ENCODE assay signal across 14 cellular contexts in the genomic region with DNA sequence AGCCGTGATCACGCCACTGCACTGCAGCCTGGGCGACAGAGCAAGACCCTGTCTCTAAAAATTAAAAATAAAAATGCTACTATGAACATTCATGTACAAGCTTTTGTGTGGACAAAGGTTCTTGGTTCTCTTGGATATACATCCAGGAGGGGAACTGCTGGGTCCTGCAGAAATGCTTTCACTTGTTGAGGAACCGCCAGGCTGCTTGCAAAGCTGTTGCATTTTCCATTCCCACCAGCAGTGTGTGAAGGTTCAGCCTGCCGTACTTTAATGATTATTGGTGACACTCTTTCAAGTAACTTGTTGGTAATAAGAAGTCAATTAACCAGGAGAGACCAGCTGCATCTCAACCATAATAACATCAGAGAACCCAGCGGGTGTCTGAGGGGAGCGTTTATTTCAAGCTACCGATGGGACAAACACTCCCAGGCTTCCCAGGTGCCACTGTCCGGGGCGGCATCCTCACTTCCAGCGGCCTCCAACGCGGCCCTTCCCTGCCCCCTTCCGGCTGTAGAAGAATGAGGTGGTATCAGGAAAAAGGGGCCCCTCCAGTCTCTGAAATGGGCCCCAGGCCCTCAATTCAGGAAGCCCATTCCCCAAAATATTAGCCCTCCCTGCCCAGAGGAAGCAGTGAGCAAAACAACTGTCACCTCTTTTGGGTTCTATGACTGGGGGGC. TPM values are rescaled to one million over a fixed set of nuclear protein-coding genes. Genes with fewer than 3 reads are reported as not detected.
DNase-seq lines count a peak whose midpoint lies in the region; TF ChIP-seq lines count a peak whose summit lies in the region.
"Had no signal": no experiment of that assay in that cellular context is flagged by ENCODE, and none has a peak within 500 bp of the region (broad histone marks: within the 10 kb centered on the region; RNA-seq: fewer than 3 reads in every experiment).

No MANE protein-coding gene starts in this region.

- H3K27me3 Mint-ChIP-seq in Caco-2 (ENCODE audit: insufficient read depth, unreplicated experiment): no peaks in the 10 kb centered on the region
- H3K27me3 Mint-ChIP-seq in activated naive CD8-positive, alpha-beta T cell treated with anti-CD3 and anti-CD28 coated beads for 36 hours: peaks cover 69% of the 10 kb centered on the region

- CTCF ChIA-PET in Caco-2 (lab: Charles Lee) (interaction anchor here (0.7 to 1.6 kb wide), 7 partner anchors 11 to 251 kb away, joined by 3 to 16 read pairs (median 3); partner anchors contain the start of gene RDH13), RWPE1 (lab: Yijun Ruan, JAX) (interaction anchor here (0.6 kb wide), 1 partner anchor 64 kb away, joined by 3 read pairs; no protein-coding TSS in a partner anchor)

- POLR2A ChIA-PET in Caco-2 (lab: Charles Lee): interaction anchor here (0.6 kb wide), 1 partner anchor 252 kb away, joined by 3 read pairs; no protein-coding TSS in a partner anchor
- POLR2A ChIA-PET in RWPE1 (lab: Yijun Ruan, JAX; ENCODE audit: low non-redundant PET): interaction anchor here (0.6 kb wide), 1 partner anchor 15 kb away, joined by 8 read pairs; no protein-coding TSS in a partner anchor

- no peak overlapping the region for H3K4me3 Mint-ChIP-seq in Caco-2 (ENCODE audit: unreplicated experiment)
- H3K4me3 Mint-ChIP-seq in activated naive CD8-positive, alpha-beta T cell treated with anti-CD3 and anti-CD28 coated beads for 36 hours: no peak overlapping the region
- H3K4me3 Mint-ChIP-seq: activated T-helper 17 cell treated with anti-CD3 and anti-CD28 coated beads, Interleukin-2, amount 50 U/mL, for 72 hours had no signal

- TF ChIP-seq CTCF in Caco-2 (IDR thresholded peaks at IDR 0.05; ENCODE audit: insufficient read depth in 1 of 2, low read depth in 1 of 2, low read length in 1 of 2, severe bottlenecking in 1 of 2, unreplicated experiment in 1 of 2) (peak; percentile 38 to 41), GM12864 (IDR thresholded peaks at IDR 0.05; ENCODE audit: low read depth, low read length, missing control alignments) (peak; percentile 26), RWPE1 (conservative IDR thresholded peaks at IDR 0.05; ENCODE audit: low read depth) (no peak)

- H3K4me3 ChIP-seq in Caco-2 (ENCODE audit: low read depth, low read length): no peak overlapping the region
- H3K4me3 ChIP-seq in GM12864 (ENCODE audit: low read depth, low read length): no peak overlapping the region
- H3K4me3 ChIP-seq: gastrocnemius medialis, HAP-1, skin epidermis had no signal

- H3K4me1 ChIP-seq in Caco-2: 0 out of 2 replicates have a peak, but pooled peaks cover 3% of the 10 kb centered on the region
- H3K4me1 ChIP-seq: gastrocnemius medialis, HAP-1 had no signal

- no peaks in the 10 kb centered on the region for H3K36me3 Mint-ChIP-seq in Caco-2 (ENCODE audit: insufficient read depth, unreplicated experiment)
- no peaks in the 10 kb centered on the region for H3K36me3 Mint-ChIP-seq in activated naive CD8-positive, alpha-beta T cell treated with anti-CD3 and anti-CD28 coated beads for 36 hours

- no peaks in the 10 kb centered on the region for H3K36me3 ChIP-seq in Caco-2 (ENCODE audit: control insufficient read depth, insufficient read depth, low read length)
- H3K36me3 ChIP-seq: gastrocnemius medialis, HAP-1 had no signal

- H3K9me3 Mint-ChIP-seq in Caco-2 (ENCODE audit: unreplicated experiment): no peaks in the 10 kb centered on the region
- no peaks in the 10 kb centered on the region for H3K9me3 Mint-ChIP-seq in activated naive CD8-positive, alpha-beta T cell treated with anti-CD3 and anti-CD28 coated beads for 36 hours
- H3K9me3 Mint-ChIP-seq: activated T-helper 17 cell treated with anti-CD3 and anti-CD28 coated beads, Interleukin-2, amount 50 U/mL, for 72 hours had no signal

- H3K9me3 ChIP-seq in Caco-2: no peaks in the 10 kb centered on the region
- H3K9me3 ChIP-seq: gastrocnemius medialis, HAP-1 had no signal

- no peak overlapping the region for H3K27ac Mint-ChIP-seq in Caco-2 (ENCODE audit: unreplicated experiment)
- no peak overlapping the region for H3K27ac Mint-ChIP-seq in activated naive CD8-positive, alpha-beta T cell treated with anti-CD3 and anti-CD28 coated beads for 36 hours
- H3K27ac Mint-ChIP-seq: activated T-helper 17 cell treated with anti-CD3 and anti-CD28 coated beads, Interleukin-2, amount 50 U/mL, for 72 hours had no signal

- H3K27ac ChIP-seq in RWPE1: peak overlapping the region; percentile 4; the same call in 1 of the 2 replicates
- H3K27ac ChIP-seq: skin epidermis had no signal

- no peaks in the 10 kb centered on the region for H3K27me3 ChIP-seq in Caco-2 (replicated peaks; ENCODE audit: control insufficient read depth, insufficient read depth, low read length)
- H3K27me3 ChIP-seq: gastrocnemius medialis had no signal

- no TSS peak for BruUV-seq in Caco-2 (replicated peaks; lab: Mats Ljungman, UMichigan)

- no peaks in the 10 kb centered on the region for H3K4me1 Mint-ChIP-seq in Caco-2 (ENCODE audit: low read depth, unreplicated experiment)
- peaks cover 2% of the 10 kb centered on the region for H3K4me1 Mint-ChIP-seq in activated naive CD8-positive, alpha-beta T cell treated with anti-CD3 and anti-CD28 coated beads for 36 hours
- H3K4me1 Mint-ChIP-seq: activated T-helper 17 cell treated with anti-CD3 and anti-CD28 coated beads, Interleukin-2, amount 50 U/mL, for 72 hours had no signal

- intact Hi-C loops in Caco-2 (cut with micrococcal nuclease; ENCODE audit: unreplicated experiment): loop anchor here (2.0 kb wide), 1 partner anchor 44 kb away; no protein-coding TSS in a partner anchor

- peak in 1 of 2 experiments; percentile 38 for DNase-seq in Caco-2
- no peak for DNase-seq in GM12864 (ENCODE audit: low read depth)
- no peak for DNase-seq in RWPE1 (ENCODE audit: low spot score)
- peak; percentile 18 to 38 for DNase-seq in lung microvascular endothelial cell (ENCODE audit: low read depth in 2 of 2)
- DNase-seq in NCI-H345 treated with DMSO at 0.1 percent for 48 hours (lab: John Stamatoyannopoulos, UW; ENCODE audit: unreplicated experiment): no peak
- DNase-seq in stimulated activated CD4-positive, alpha-beta T cell treated with anti-CD3 and anti-CD28 coated beads, Interleukin-4, amount 100 ng/mL, for 4 hours: no peak
- DNase-seq in activated naive CD8-positive, alpha-beta T cell treated with anti-CD3 and anti-CD28 coated beads for 36 hours: no peak
- DNase-seq: activated CD4-positive, alpha-beta T cell treated with anti-CD3 and anti-CD28 coated beads for 4 hours; gastrocnemius medialis; substantia nigra; T-helper 1 cell had no signal

RNA-seq across cellular contexts. Expression of gene PPP1R12C, which starts 15.2 kb away (rescaled TPM):
- 104 TPM in 2 replicates for total RNA-seq in Caco-2 (2022)
- total RNA-seq in lung microvascular endothelial cell: 18.1 and 25.8 TPM in 2 replicates
- 10 to 100 TPM; 67.2 to 73.5 TPM for total RNA-seq in activated naive CD8-positive, alpha-beta T cell treated with anti-CD3 and anti-CD28 coated beads for 36 hours

RNA-seq across cellular contexts. Expression of gene TNNT1, which starts 16.4 kb away (rescaled TPM):
- 11.8 and 18.0 TPM in 2 replicates for total RNA-seq in Caco-2 (2022)
- 1.7 TPM in 1 of 2 replicates, not detected in the other for total RNA-seq in lung microvascular endothelial cell
- total RNA-seq in activated naive CD8-positive, alpha-beta T cell treated with anti-CD3 and anti-CD28 coated beads for 36 hours: not detected
- total RNA-seq: activated T-helper 17 cell treated with anti-CD3 and anti-CD28 coated beads, Interleukin-2, amount 50 U/mL, for 72 hours had no signal

RNA-seq across cellular contexts. Expression of gene TNNI3, which starts 24.9 kb away (rescaled TPM):
- total RNA-seq in Caco-2 (2022) (2.9 and 4.2 TPM in 2 replicates), lung microvascular endothelial cell (not detected in 2 replicates)
- under 1 TPM in 1 of 2 experiments, not detected in 1; 0.25 TPM for total RNA-seq in activated naive CD8-positive, alpha-beta T cell treated with anti-CD3 and anti-CD28 coated beads for 36 hours
- total RNA-seq: activated T-helper 17 cell treated with anti-CD3 and anti-CD28 coated beads, Interleukin-2, amount 50 U/mL, for 72 hours had no signal

RNA-seq across cellular contexts. Expression of gene DNAAF3, which starts 33.8 kb away (rescaled TPM):
- total RNA-seq in Caco-2 (2022) (0.45 and 0.91 TPM in 2 replicates), lung microvascular endothelial cell (0.22 and 0.40 TPM in 2 replicates)
- total RNA-seq in activated naive CD8-positive, alpha-beta T cell treated with anti-CD3 and anti-CD28 coated beads for 36 hours: not detected

RNA-seq across cellular contexts. Expression of gene SYT5, which starts 47.5 kb away (rescaled TPM):
- total RNA-seq in Caco-2 (2022): not detected in 2 replicates
- not detected in 2 replicates for total RNA-seq in lung microvascular endothelial cell
- not detected for total RNA-seq in activated naive CD8-positive, alpha-beta T cell treated with anti-CD3 and anti-CD28 coated beads for 36 hours
- total RNA-seq: activated T-helper 17 cell treated with anti-CD3 and anti-CD28 coated beads, Interleukin-2, amount 50 U/mL, for 72 hours; gastrocnemius medialis had no signal

Comparison
In these comparisons a context has a peak if more than half of its experiments do, and no peak if none do; other contexts are left out.
1. DNase-seq: peak in lung microvascular endothelial cell (2 of 2); none in GM12864 (single experiment), RWPE1 (single experiment), NCI-H345 treated with DMSO at 0.1 percent for 48 hours (single experiment), stimulated activated CD4-positive, alpha-beta T cell treated with anti-CD3 and anti-CD28 coated beads, Interleukin-4, amount 100 ng/mL, for 4 hours (0 of 2) and activated naive CD8-positive, alpha-beta T cell treated with anti-CD3 and anti-CD28 coated beads for 36 hours (single experiment).